ENCODE assay signal across 18 cellular contexts in the genomic region with DNA sequence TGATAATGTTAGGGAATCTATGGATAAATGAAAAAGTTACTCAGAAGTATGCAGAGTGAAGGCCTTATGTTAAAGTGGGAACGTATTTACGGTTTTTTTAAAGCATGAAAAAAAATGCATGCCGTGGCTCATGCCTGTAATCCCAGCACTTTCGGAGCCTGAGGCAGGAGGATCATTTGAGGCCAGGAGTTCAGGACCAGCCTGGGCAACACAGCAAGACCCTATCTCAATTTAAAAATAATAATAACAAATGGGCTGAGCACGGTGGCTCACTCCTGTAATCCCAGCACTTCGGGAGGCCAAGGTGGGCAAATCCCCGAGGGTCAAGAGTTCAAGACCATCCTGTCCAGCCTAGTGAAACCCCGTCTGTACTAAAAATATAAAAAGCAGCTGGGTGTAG. TPM values are rescaled to one million over a fixed set of nuclear protein-coding genes. Genes with fewer than 3 reads are reported as not detected.
DNase-seq lines count a peak whose midpoint lies in the region; ATAC-seq, FAIRE-seq and TF ChIP-seq lines count a peak whose summit lies in the region.
"Had no signal": no experiment of that assay in that cellular context is flagged by ENCODE, and none has a peak within 500 bp of the region (broad histone marks: within the 10 kb centered on the region; RNA-seq: fewer than 3 reads in every experiment).

No MANE protein-coding gene starts in this region.

- FAIRE-seq in GM12878 (lab: Jason Lieb, UNC) (no peak), GM12892 (lab: Jason Lieb, UNC) (no peak)
- FAIRE-seq: A204.1 had no signal

- in situ Hi-C loops in GM12878 (cut with MboI): no loop called here

- CTCF ChIA-PET in activated CD8-positive, alpha-beta memory T cell treated with anti-CD3 and anti-CD28 coated beads, Interleukin-2, amount 10 ng/mL, durations not matched to agents 7 days and 5 days (lab: Charles Lee): interaction anchor here (1.0 to 3.1 kb wide), 3 partner anchors 25 to 70 kb away, joined by 3 to 12 read pairs (median 7); no protein-coding TSS in a partner anchor
- CTCF ChIA-PET in CD8-positive, alpha-beta memory T cell (lab: Charles Lee): no interaction called here
- CTCF ChIA-PET in GM12878 (lab: Yijun Ruan, JAX): interaction anchor here (1.2 to 2.2 kb wide), 6 partner anchors 19 to 134 kb away, joined by 3 to 10 read pairs (median 4); partner anchors contain the start of gene TMEM102

- TF ChIP-seq RAD21 in GM12878 (IDR thresholded peaks at IDR 0.05; ENCODE audit: insufficient read depth, low read depth, low read length): no peak

- peaks cover 89% of the 10 kb centered on the region for H3K79me2 ChIP-seq in GM12878 (ENCODE audit: control insufficient read depth, insufficient read depth, low read length)

- H2AFZ ChIP-seq in GM12878 (ENCODE audit: control insufficient read depth, low read depth, low read length): no peak overlapping the region

- H3K9ac ChIP-seq in GM12878 (ENCODE audit: control insufficient read depth, insufficient read depth, low read length): no peak overlapping the region

- TF ChIP-seq CTCF in GM12878 (IDR thresholded peaks at IDR 0.05 in 2 of 3, conservative IDR thresholded peaks at IDR 0.05 in 1 of 3; ENCODE audit: control insufficient read depth in 2 of 3, extremely low read depth in 1 of 3, insufficient read depth in 1 of 3, low read depth in 3 of 3, low read length in 3 of 3) (no peak), progenitor cell of endocrine pancreas (IDR thresholded peaks at IDR 0.05; ENCODE audit: unreplicated experiment) (no peak), vagina (IDR thresholded peaks at IDR 0.05) (no peak)

- no peak for TF ChIP-seq POLR2A in GM12878 (IDR thresholded peaks at IDR 0.05; ENCODE audit: low read depth, low read length)
- TF ChIP-seq POLR2A in GM12892 (IDR thresholded peaks at IDR 0.05; ENCODE audit: low read depth, low read length): no peak
- no peak for TF ChIP-seq POLR2A in vagina (IDR thresholded peaks at IDR 0.05)

- peaks cover 15% of the 10 kb centered on the region for H3K36me3 ChIP-seq in CD8-positive, alpha-beta memory T cell (ENCODE audit: insufficient read depth, low read length)
- H3K36me3 ChIP-seq in GM12878 (ENCODE audit: control insufficient read depth in 2 of 2, insufficient read depth in 2 of 2, low read length in 1 of 2) (peaks cover 0 to 13% of the 10 kb centered on the region in 2 experiments; a peak in 3 of 4 replicates), vagina (peaks cover 0 to 3% of the 10 kb centered on the region in 2 donors)

- H3K4me1 ChIP-seq in CD8-positive, alpha-beta memory T cell (ENCODE audit: insufficient read depth, low read length): peaks cover 60% of the 10 kb centered on the region
- H3K4me1 ChIP-seq in GM12878 (ENCODE audit: control insufficient read depth, insufficient read depth, low read length) (no peaks in the 10 kb centered on the region), vagina (peaks cover 88% of the 10 kb centered on the region)

- H3K27me3 ChIP-seq in CD8-positive, alpha-beta memory T cell (ENCODE audit: insufficient read depth, low read length, poor library complexity, severe bottlenecking): no peaks in the 10 kb centered on the region
- H3K27me3 ChIP-seq in GM12878 (replicated peaks in 1 of 2; ENCODE audit: control insufficient read depth in 2 of 2, insufficient read depth in 2 of 2, low read length in 1 of 2): no peaks in the 10 kb centered on the region
- H3K27me3 ChIP-seq in vagina: no peaks in the 10 kb centered on the region

- no peaks in the 10 kb centered on the region for H3K27me3 Mint-ChIP-seq in activated CD8-positive, alpha-beta memory T cell treated with anti-CD3 and anti-CD28 coated beads, Interleukin-2, amount 10 ng/mL, durations not matched to agents 7 days and 5 days
- H3K27me3 Mint-ChIP-seq in CD8-positive, alpha-beta memory T cell: peaks cover 0 to 2% of the 10 kb centered on the region in 2 donors
- H3K27me3 Mint-ChIP-seq in progenitor cell of endocrine pancreas: no peaks in the 10 kb centered on the region

- H3K4me3 Mint-ChIP-seq in activated CD8-positive, alpha-beta memory T cell treated with anti-CD3 and anti-CD28 coated beads, Interleukin-2, amount 10 ng/mL, durations not matched to agents 7 days and 5 days: no peak overlapping the region
- H3K4me3 Mint-ChIP-seq in CD8-positive, alpha-beta memory T cell: peak overlapping the region in 3 of 7 donors; percentile 9 to 18 (median 12)
- peak overlapping the region; percentile 6 for H3K4me3 Mint-ChIP-seq in progenitor cell of endocrine pancreas (ENCODE audit: low read depth)

- peaks cover 55% of the 10 kb centered on the region for H3K36me3 Mint-ChIP-seq in activated CD8-positive, alpha-beta memory T cell treated with anti-CD3 and anti-CD28 coated beads, Interleukin-2, amount 10 ng/mL, durations not matched to agents 7 days and 5 days
- H3K36me3 Mint-ChIP-seq in CD8-positive, alpha-beta memory T cell: peaks cover 0 to 66% (median 11%) of the 10 kb centered on the region in 3 donors
- peaks cover 10% of the 10 kb centered on the region for H3K36me3 Mint-ChIP-seq in progenitor cell of endocrine pancreas (ENCODE audit: insufficient read depth)

- no peaks in the 10 kb centered on the region for H3K9me3 ChIP-seq in CD8-positive, alpha-beta memory T cell (ENCODE audit: low read length)
- H3K9me3 ChIP-seq in GM12878 (replicated peaks; ENCODE audit: control insufficient read depth, insufficient read depth, low read length): no peaks in the 10 kb centered on the region
- H3K9me3 ChIP-seq in vagina: no peaks in the 10 kb centered on the region

- WGBS in GM12878 (ENCODE audit: insufficient coverage, insufficient replicate concordance, low lambda C conversion rate, missing lambda C conversion rate): 93% methylated on average over 8 of the region's 8 CpGs

- peak overlapping the region; percentile 16 for H3K27ac Mint-ChIP-seq in activated CD8-positive, alpha-beta memory T cell treated with anti-CD3 and anti-CD28 coated beads, Interleukin-2, amount 10 ng/mL, durations not matched to agents 7 days and 5 days
- H3K27ac Mint-ChIP-seq in CD8-positive, alpha-beta memory T cell: peak overlapping the region in 5 of 8 donors; percentile 8 to 61 (median 20)
- no peak overlapping the region for H3K27ac Mint-ChIP-seq in progenitor cell of endocrine pancreas

- no peaks in the 10 kb centered on the region for H3K9me3 Mint-ChIP-seq in activated CD8-positive, alpha-beta memory T cell treated with anti-CD3 and anti-CD28 coated beads, Interleukin-2, amount 10 ng/mL, durations not matched to agents 7 days and 5 days (ENCODE audit: low read depth)
- no peaks in the 10 kb centered on the region for H3K9me3 Mint-ChIP-seq in CD8-positive, alpha-beta memory T cell
- H3K9me3 Mint-ChIP-seq in progenitor cell of endocrine pancreas (ENCODE audit: low read depth): no peaks in the 10 kb centered on the region

- no peak overlapping the region for H3K4me3 ChIP-seq in CD8-positive, alpha-beta memory T cell (ENCODE audit: low read length)
- H3K4me3 ChIP-seq in GM12878 (peak overlapping the region; percentile 30; the same call in 1 of the 2 replicates), vagina (no peak overlapping the region)

- intact Hi-C loops in GM12878 (cut with micrococcal nuclease; ENCODE audit: unreplicated experiment): no loop called here
- intact Hi-C loops in vagina (cut with DNase I): no loop called here

- POLR2A ChIA-PET in CD8-positive, alpha-beta memory T cell (lab: Charles Lee): interaction anchor here (0.6 kb wide), 1 partner anchor 110 kb away, joined by 4 read pairs; no protein-coding TSS in a partner anchor
- POLR2A ChIA-PET in GM12878 (lab: Charles Lee): interaction anchor here (0.8 to 1.0 kb wide), 2 partner anchors 10 to 11 kb away, joined by 3 to 4 read pairs; no protein-coding TSS in a partner anchor

- peaks cover 66% of the 10 kb centered on the region for H3K4me1 Mint-ChIP-seq in activated CD8-positive, alpha-beta memory T cell treated with anti-CD3 and anti-CD28 coated beads, Interleukin-2, amount 10 ng/mL, durations not matched to agents 7 days and 5 days
- peaks cover 64 to 85% (median 83%) of the 10 kb centered on the region in 3 donors for H3K4me1 Mint-ChIP-seq in CD8-positive, alpha-beta memory T cell
- H3K4me1 Mint-ChIP-seq in progenitor cell of endocrine pancreas (ENCODE audit: low read depth): peaks cover 43% of the 10 kb centered on the region

- peaks cover 15% of the 10 kb centered on the region for H4K20me1 ChIP-seq in GM12878 (ENCODE audit: control insufficient read depth, insufficient read depth)

- TF ChIP-seq EP300 in GM12878 (IDR thresholded peaks at IDR 0.05; ENCODE audit: borderline replicate concordance in 1 of 2, control insufficient read depth in 1 of 2, low read depth in 2 of 2, low read length in 2 of 2): no peak

- DNase-seq in activated CD8-positive, alpha-beta memory T cell treated with anti-CD3 and anti-CD28 coated beads, Interleukin-2, amount 10 ng/mL, durations not matched to agents 7 days and 5 days: no peak
- no peak for DNase-seq in activated CD8-positive, alpha-beta memory T cell treated with anti-CD3 and anti-CD28 coated beads, Interleukin-2, amount 50 U/mL, for 4 hours
- no peak for DNase-seq in CD8-positive, alpha-beta memory T cell
- DNase-seq in GM12878 (ENCODE audit: low read depth, low spot score): no peak
- DNase-seq in progenitor cell of endocrine pancreas (ENCODE audit: low spot score, unreplicated experiment): no peak
- DNase-seq in GM12892 (ENCODE audit: insufficient read length): no peak
- DNase-seq in vagina (ENCODE audit: extremely low spot score in 2 of 2): no peak
- DNase-seq: C1 segment of cervical spinal cord, DMS53, H7, NCI-H187, NCI-H345, NCI-H526 treated with DMSO at 0.1 percent for 48 hours, SHP77 treated with DMSO at 0.1 percent for 48 hours had no signal

- peak overlapping the region; percentile 48; the same call in 1 of the 2 replicates for H3K4me2 ChIP-seq in GM12878 (ENCODE audit: control insufficient read depth, insufficient read depth)

- BruUV-seq in GM12878 (replicated peaks; lab: Mats Ljungman, UMichigan): no TSS peak

- no peak overlapping the region for H3K27ac ChIP-seq in CD8-positive, alpha-beta memory T cell (ENCODE audit: low read depth, low read length)
- H3K27ac ChIP-seq in GM12878 (ENCODE audit: control insufficient read depth, insufficient read depth) (no peak overlapping the region), vagina (no peak overlapping the region)

- no peak for ATAC-seq in activated CD8-positive, alpha-beta memory T cell treated with anti-CD3 and anti-CD28 coated beads, Interleukin-2, amount 10 ng/mL, durations not matched to agents 7 days and 5 days
- no peak for ATAC-seq in GM12878
- ATAC-seq in HG02642 (IDR thresholded peaks at IDR 0.05; ENCODE audit: poor library complexity, unreplicated experiment): no peak

- SMC1A ChIA-PET in GM12878 (lab: Charles Lee; ENCODE audit: uncharacterized antibody, unreplicated experiment): interaction anchor here (0.9 to 1.2 kb wide), 4 partner anchors 15 to 197 kb away, joined by 3 to 4 read pairs (median 3); partner anchors contain the start of gene TP53

- RAD21 ChIA-PET in GM12878 (lab: Charles Lee; ENCODE audit: unreplicated experiment): no interaction called here

RNA-seq across cellular contexts. Expression of gene POLR2A, which starts 6.0 kb away (rescaled TPM):
- 100 to 1,000 TPM; 198 to 228 TPM for total RNA-seq in activated CD8-positive, alpha-beta memory T cell treated with anti-CD3 and anti-CD28 coated beads, Interleukin-2, amount 10 ng/mL, durations not matched to agents 7 days and 5 days
- 100 to 1,000 TPM; 190 to 192 TPM for total RNA-seq in CD8-positive, alpha-beta memory T cell
- 69.6 TPM for polyA plus RNA-seq in CD8-positive, alpha-beta memory T cell
- 174 and 219 TPM in 2 replicates for total RNA-seq in GM12878 (2013; cell fraction: nucleolus; rRNA removed)
- total RNA-seq in GM12878 (2014; rRNA removed) (25.6 and 28.9 TPM in 2 replicates), GM12878 (2014; rRNA removed; fragmentation: Illumina TruSeq; extraction: Trizol) (12.0 and 12.5 TPM in 2 replicates), GM12878 (2021) (111 and 121 TPM in 2 replicates), progenitor cell of endocrine pancreas (195 and 210 TPM in 2 replicates), vagina (118 TPM)
- polyA plus RNA-seq in GM12878 (2011; ENCODE audit: low read depth): 68.9 TPM
- polyA plus RNA-seq in GM12878 (2011; rRNA removed) (7.9 and 19.3 TPM in 2 replicates), GM12878 (2014; fragmentation: Illumina TruSeq; extraction: Trizol) (47.6 and 57.7 TPM in 2 replicates), GM12878 (2014; fragmentation: Nextera tagmentation; extraction: Ambion mirVana) (1 to 10 TPM; 1.7 to 2.8 TPM), GM12878 (2014; rRNA removed) (37.8 and 45.5 TPM in 2 replicates), GM12878 (2016; fragmentation: Nextera tagmentation; extraction: Ambion mirVana) (10 to 100 TPM; 88.2 to 95.0 TPM)
- 26.4 and 47.8 TPM in 2 replicates for polyA plus RNA-seq in GM12878 (2011; cell fraction: cytosol; rRNA removed)
- 84.9 and 129 TPM in 2 replicates for polyA plus RNA-seq in GM12878 (2011; cell fraction: nucleus; rRNA removed)
- 74.8 and 80.1 TPM in 2 replicates for polyA plus RNA-seq in GM12878 (2012)
- 99.0 and 179 TPM in 2 replicates for polyA minus RNA-seq in GM12878 (2011; rRNA and poly(A)+ RNA removed)
- polyA minus RNA-seq in GM12878 (2011; cell fraction: cytosol; rRNA and poly(A)+ RNA removed): 87.3 and 103 TPM in 2 replicates
- 91.4 and 180 TPM in 2 replicates for polyA minus RNA-seq in GM12878 (2011; cell fraction: nucleus; rRNA and poly(A)+ RNA removed)
- 53.1 TPM for polyA plus RNA-seq in GM12892 (2012; ENCODE audit: missing spikeins)

RNA-seq across cellular contexts. Expression of gene SLC35G6, which starts 8.9 kb away (rescaled TPM):
- total RNA-seq in activated CD8-positive, alpha-beta memory T cell treated with anti-CD3 and anti-CD28 coated beads, Interleukin-2, amount 10 ng/mL, durations not matched to agents 7 days and 5 days: not detected
- not detected for total RNA-seq in CD8-positive, alpha-beta memory T cell
- 0.12 TPM for polyA plus RNA-seq in CD8-positive, alpha-beta memory T cell
- total RNA-seq in GM12878 (2013; cell fraction: nucleolus; rRNA removed): not detected in 2 replicates
- not detected in 2 replicates for total RNA-seq in GM12878 (2014; rRNA removed)
- total RNA-seq in GM12878 (2014; rRNA removed; fragmentation: Illumina TruSeq; extraction: Trizol): not detected in 2 replicates
- not detected in 2 replicates for total RNA-seq in GM12878 (2021)
- polyA plus RNA-seq in GM12878 (2011; ENCODE audit: low read depth): not detected
- polyA plus RNA-seq in GM12878 (2011; rRNA removed): not detected in 2 replicates
- polyA plus RNA-seq in GM12878 (2011; cell fraction: cytosol; rRNA removed): not detected in 2 replicates
- polyA plus RNA-seq in GM12878 (2011; cell fraction: nucleus; rRNA removed): not detected in 2 replicates
- 0.13 and 0.18 TPM in 2 replicates for polyA plus RNA-seq in GM12878 (2012)
- polyA plus RNA-seq in GM12878 (2014; fragmentation: Illumina TruSeq; extraction: Trizol): not detected in 2 replicates
- polyA plus RNA-seq in GM12878 (2014; fragmentation: Nextera tagmentation; extraction: Ambion mirVana): not detected
- polyA plus RNA-seq in GM12878 (2014; rRNA removed): not detected in 2 replicates
- under 1 TPM in 1 of 2 experiments, not detected in 1; 0.20 TPM for polyA plus RNA-seq in GM12878 (2016; fragmentation: Nextera tagmentation; extraction: Ambion mirVana)
- polyA minus RNA-seq in GM12878 (2011; rRNA and poly(A)+ RNA removed): 0.10 TPM in 1 of 2 replicates, not detected in the other
- polyA minus RNA-seq in GM12878 (2011; cell fraction: cytosol; rRNA and poly(A)+ RNA removed): not detected in 2 replicates
- polyA minus RNA-seq in GM12878 (2011; cell fraction: nucleus; rRNA and poly(A)+ RNA removed): not detected in 2 replicates
- not detected in 2 replicates for total RNA-seq in progenitor cell of endocrine pancreas
- 0.19 TPM for polyA plus RNA-seq in GM12892 (2012; ENCODE audit: missing spikeins)
- total RNA-seq in vagina: not detected
- total RNA-seq: H7, LHCN-M2, OCI-LY7 had no signal

RNA-seq across cellular contexts. Expression of gene ZBTB4, which starts 10.7 kb away (rescaled TPM):
- 10 to 100 TPM; 24.5 to 27.7 TPM for total RNA-seq in activated CD8-positive, alpha-beta memory T cell treated with anti-CD3 and anti-CD28 coated beads, Interleukin-2, amount 10 ng/mL, durations not matched to agents 7 days and 5 days
- total RNA-seq in CD8-positive, alpha-beta memory T cell: 10 to 100 TPM; 22.8 to 23.1 TPM
- 24.1 TPM for polyA plus RNA-seq in CD8-positive, alpha-beta memory T cell
- total RNA-seq in GM12878 (2013; cell fraction: nucleolus; rRNA removed): 26.9 and 29.2 TPM in 2 replicates
- total RNA-seq in GM12878 (2014; rRNA removed): 7.6 and 8.3 TPM in 2 replicates
- total RNA-seq in GM12878 (2014; rRNA removed; fragmentation: Illumina TruSeq; extraction: Trizol): 6.1 and 6.2 TPM in 2 replicates
- total RNA-seq in GM12878 (2021): 14.9 and 15.1 TPM in 2 replicates
- polyA plus RNA-seq in GM12878 (2011; ENCODE audit: low read depth): 6.7 TPM
- 7.6 and 8.9 TPM in 2 replicates for polyA plus RNA-seq in GM12878 (2011; rRNA removed)
- 8.8 and 9.3 TPM in 2 replicates for polyA plus RNA-seq in GM12878 (2011; cell fraction: cytosol; rRNA removed)
- 26.2 and 29.9 TPM in 2 replicates for polyA plus RNA-seq in GM12878 (2011; cell fraction: nucleus; rRNA removed)
- 14.6 and 15.8 TPM in 2 replicates for polyA plus RNA-seq in GM12878 (2012)
- polyA plus RNA-seq in GM12878 (2014; fragmentation: Illumina TruSeq; extraction: Trizol): 9.2 and 9.4 TPM in 2 replicates
- polyA plus RNA-seq in GM12878 (2014; fragmentation: Nextera tagmentation; extraction: Ambion mirVana): 1 to 10 TPM; 2.0 to 3.0 TPM
- 8.9 and 9.7 TPM in 2 replicates for polyA plus RNA-seq in GM12878 (2014; rRNA removed)
- polyA plus RNA-seq in GM12878 (2016; fragmentation: Nextera tagmentation; extraction: Ambion mirVana): 1 to 10 TPM; 4.3 to 4.6 TPM
- 8.7 and 14.0 TPM in 2 replicates for polyA minus RNA-seq in GM12878 (2011; rRNA and poly(A)+ RNA removed)
- polyA minus RNA-seq in GM12878 (2011; cell fraction: cytosol; rRNA and poly(A)+ RNA removed): 4.5 and 4.8 TPM in 2 replicates
- polyA minus RNA-seq in GM12878 (2011; cell fraction: nucleus; rRNA and poly(A)+ RNA removed): 7.0 and 12.9 TPM in 2 replicates
- 26.8 and 28.4 TPM in 2 replicates for total RNA-seq in progenitor cell of endocrine pancreas
- 7.7 TPM for polyA plus RNA-seq in GM12892 (2012; ENCODE audit: missing spikeins)
- 38.1 TPM for total RNA-seq in vagina

RNA-seq across cellular contexts. Expression of gene CHRNB1, which starts 45.3 kb away (rescaled TPM):
- total RNA-seq in activated CD8-positive, alpha-beta memory T cell treated with anti-CD3 and anti-CD28 coated beads, Interleukin-2, amount 10 ng/mL, durations not matched to agents 7 days and 5 days: 10 to 100 TPM; 10.4 to 13.1 TPM
- total RNA-seq in CD8-positive, alpha-beta memory T cell: 1 to 10 TPM; 6.0 to 6.3 TPM
- 24.7 TPM for polyA plus RNA-seq in CD8-positive, alpha-beta memory T cell
- total RNA-seq in GM12878 (2013; cell fraction: nucleolus; rRNA removed): 8.8 and 10.3 TPM in 2 replicates
- total RNA-seq in GM12878 (2014; rRNA removed): 10.8 and 12.0 TPM in 2 replicates
- total RNA-seq in GM12878 (2014; rRNA removed; fragmentation: Illumina TruSeq; extraction: Trizol): 12.8 and 12.9 TPM in 2 replicates
- total RNA-seq in GM12878 (2021): 5.8 and 7.4 TPM in 2 replicates
- polyA plus RNA-seq in GM12878 (2011; ENCODE audit: low read depth): 5.9 TPM
- 9.1 and 11.0 TPM in 2 replicates for polyA plus RNA-seq in GM12878 (2011; rRNA removed)
- 20.4 and 24.7 TPM in 2 replicates for polyA plus RNA-seq in GM12878 (2011; cell fraction: cytosol; rRNA removed)
- polyA plus RNA-seq in GM12878 (2011; cell fraction: nucleus; rRNA removed): 9.5 and 9.7 TPM in 2 replicates
- 10.9 and 11.6 TPM in 2 replicates for polyA plus RNA-seq in GM12878 (2012)
- 12.2 and 14.4 TPM in 2 replicates for polyA plus RNA-seq in GM12878 (2014; fragmentation: Illumina TruSeq; extraction: Trizol)
- polyA plus RNA-seq in GM12878 (2014; fragmentation: Nextera tagmentation; extraction: Ambion mirVana): 10 to 100 TPM; 13.2 to 14.8 TPM
- polyA plus RNA-seq in GM12878 (2014; rRNA removed): 10.6 and 11.6 TPM in 2 replicates
- 10 to 100 TPM in 1 of 2 experiments, 1 to 10 TPM in 1; 8.5 to 10.7 TPM for polyA plus RNA-seq in GM12878 (2016; fragmentation: Nextera tagmentation; extraction: Ambion mirVana)
- polyA minus RNA-seq in GM12878 (2011; rRNA and poly(A)+ RNA removed): 7.5 and 13.9 TPM in 2 replicates
- polyA minus RNA-seq in GM12878 (2011; cell fraction: cytosol; rRNA and poly(A)+ RNA removed): 2.1 and 4.1 TPM in 2 replicates
- 3.0 and 4.3 TPM in 2 replicates for polyA minus RNA-seq in GM12878 (2011; cell fraction: nucleus; rRNA and poly(A)+ RNA removed)
- 17.2 and 19.1 TPM in 2 replicates for total RNA-seq in progenitor cell of endocrine pancreas
- polyA plus RNA-seq in GM12892 (2012; ENCODE audit: missing spikeins): 12.8 TPM
- 5.9 TPM for total RNA-seq in vagina

RNA-seq across cellular contexts. Expression of gene FGF11, which starts 50.8 kb away (rescaled TPM):
- 1 to 10 TPM; 3.6 to 4.1 TPM for total RNA-seq in activated CD8-positive, alpha-beta memory T cell treated with anti-CD3 and anti-CD28 coated beads, Interleukin-2, amount 10 ng/mL, durations not matched to agents 7 days and 5 days
- total RNA-seq in CD8-positive, alpha-beta memory T cell: 1 to 10 TPM in 1 of 2 experiments, under 1 TPM in 1; 0.85 to 1.1 TPM
- 0.12 TPM for polyA plus RNA-seq in CD8-positive, alpha-beta memory T cell
- total RNA-seq in GM12878 (2013; cell fraction: nucleolus; rRNA removed): 23.7 and 26.4 TPM in 2 replicates
- total RNA-seq in GM12878 (2014; rRNA removed) (2.3 and 3.0 TPM in 2 replicates), GM12878 (2014; rRNA removed; fragmentation: Illumina TruSeq; extraction: Trizol) (1.8 and 2.4 TPM in 2 replicates), GM12878 (2021) (3.0 TPM in 2 replicates), progenitor cell of endocrine pancreas (4.5 and 5.1 TPM in 2 replicates), vagina (10.8 TPM)
- polyA plus RNA-seq in GM12878 (2011; ENCODE audit: low read depth): 13.9 TPM
- polyA plus RNA-seq in GM12878 (2011; rRNA removed) (15.6 and 21.1 TPM in 2 replicates), GM12878 (2014; fragmentation: Illumina TruSeq; extraction: Trizol) (3.5 and 4.1 TPM in 2 replicates), GM12878 (2014; fragmentation: Nextera tagmentation; extraction: Ambion mirVana) (1 to 10 TPM in 1 of 2 experiments, under 1 TPM in 1; 0.69 to 1.3 TPM), GM12878 (2014; rRNA removed) (2.3 and 2.8 TPM in 2 replicates), GM12878 (2016; fragmentation: Nextera tagmentation; extraction: Ambion mirVana) (1 to 10 TPM in 1 of 2 experiments, under 1 TPM in 1; 0.97 to 1.8 TPM)
- polyA plus RNA-seq in GM12878 (2011; cell fraction: cytosol; rRNA removed): 14.9 and 20.2 TPM in 2 replicates
- polyA plus RNA-seq in GM12878 (2011; cell fraction: nucleus; rRNA removed): 42.8 and 79.1 TPM in 2 replicates
- polyA plus RNA-seq in GM12878 (2012): 18.4 and 22.6 TPM in 2 replicates
- 6.2 and 10.5 TPM in 2 replicates for polyA minus RNA-seq in GM12878 (2011; rRNA and poly(A)+ RNA removed)
- 3.7 and 3.8 TPM in 2 replicates for polyA minus RNA-seq in GM12878 (2011; cell fraction: cytosol; rRNA and poly(A)+ RNA removed)
- 6.6 and 6.9 TPM in 2 replicates for polyA minus RNA-seq in GM12878 (2011; cell fraction: nucleus; rRNA and poly(A)+ RNA removed)
- polyA plus RNA-seq in GM12892 (2012; ENCODE audit: missing spikeins): 11.9 TPM
